2 cellular contexts compared by ENCODE assay signal in genomic region chr2:223930002-223930976, GRCh38.
A peak's percentile ranks its signal among the peaks of the same experiment; 100 is the strongest.
TF ChIP-seq lines count a peak whose summit lies in the region.

No MANE protein-coding gene starts in this region.

TF ChIP-seq in K562, 482 proteins besides CTCF, POLR2A, EP300 and RAD21 (continued from another document and continues in another):
- TF ChIP-seq MGA (IDR thresholded peaks at IDR 0.05) (0 out of 2 replicates have a peak, but pooled peaks have one; percentile 26), CREM (IDR thresholded peaks at IDR 0.05; ENCODE audit: low read depth) (peak; percentile 46; the same call in 1 of the 2 replicates), ARID4B (CRISPR knock-in tag; IDR thresholded peaks at IDR 0.05) (no peak), ZNF644 (tag; IDR thresholded peaks at IDR 0.05; ENCODE audit: low read depth) (no peak), SREBF2 (CRISPR knock-in tag; IDR thresholded peaks at IDR 0.05) (no peak), ZNF12 (CRISPR knock-in tag; IDR thresholded peaks at IDR 0.05) (no peak), CBFA2T2 (conservative IDR thresholded peaks at IDR 0.05) (no peak), PHB2 (IDR thresholded peaks at IDR 0.05; ENCODE audit: low read depth) (no peak)

TF ChIP-seq in HepG2, 621 proteins besides CTCF, POLR2A, EP300 and RAD21 (continued from another document and continues in another):
- 0 out of 2 replicates have a peak, but pooled peaks have one; percentile 78 for TF ChIP-seq ZNF414 (CRISPR knock-in tag; IDR thresholded peaks at IDR 0.05)
- no peak for TF ChIP-seq CENPX (CRISPR knock-in tag; IDR thresholded peaks at IDR 0.05)
- peak; percentile 4; the same call in 1 of the 2 replicates for TF ChIP-seq NFRKB (IDR thresholded peaks at IDR 0.05)
- peak; percentile 53; the same call in 1 of the 2 replicates for TF ChIP-seq POGK (CRISPR knock-in tag; conservative IDR thresholded peaks at IDR 0.05)
- TF ChIP-seq TFDP1 (CRISPR knock-in tag; IDR thresholded peaks at IDR 0.05; ENCODE audit: borderline replicate concordance): peak; percentile 70; the same call in 1 of the 2 replicates
- peak; percentile 87 for TF ChIP-seq FOXK1 (CRISPR knock-in tag; IDR thresholded peaks at IDR 0.05; ENCODE audit: borderline replicate concordance, low read depth)
- no peak for TF ChIP-seq NFAT5 (CRISPR knock-in tag; IDR thresholded peaks at IDR 0.05)
- peak; percentile 81; the same call in 1 of the 2 replicates for TF ChIP-seq ZNF879 (CRISPR knock-in tag; IDR thresholded peaks at IDR 0.05)
- TF ChIP-seq HOXA5 (CRISPR knock-in tag; IDR thresholded peaks at IDR 0.05): peak; percentile 82
- TF ChIP-seq ZNF614 (CRISPR knock-in tag; IDR thresholded peaks at IDR 0.05; ENCODE audit: borderline replicate concordance): 0 out of 2 replicates have a peak, but pooled peaks have one; percentile 35
- peak; percentile 72; the same call in 1 of the 2 replicates for TF ChIP-seq PRDM10 (CRISPR knock-in tag; IDR thresholded peaks at IDR 0.05; ENCODE audit: low read depth)
- TF ChIP-seq TCF7 (IDR thresholded peaks at IDR 0.05; ENCODE audit: low read depth): 0 out of 2 replicates have a peak, but pooled peaks have one; percentile 5
- peak; percentile 83 for TF ChIP-seq ZNF335 (CRISPR knock-in tag; IDR thresholded peaks at IDR 0.05)
- peak; percentile 81 for TF ChIP-seq KMT2A (CRISPR knock-in tag; IDR thresholded peaks at IDR 0.05)
- no peak for TF ChIP-seq ZNF552 (CRISPR knock-in tag; IDR thresholded peaks at IDR 0.05; ENCODE audit: borderline replicate concordance)
- TF ChIP-seq ZBTB42 (CRISPR knock-in tag; IDR thresholded peaks at IDR 0.05): 0 out of 2 replicates have a peak, but pooled peaks have one; percentile 33
- peak; percentile 48 for TF ChIP-seq CBX1 (IDR thresholded peaks at IDR 0.05; ENCODE audit: low read depth)
- peak; percentile 31; the same call in 1 of the 2 replicates for TF ChIP-seq ARID3A (IDR thresholded peaks at IDR 0.05; ENCODE audit: low read depth, low read length)
- peak; percentile 64; the same call in 1 of the 2 replicates for TF ChIP-seq GATA4 (IDR thresholded peaks at IDR 0.05; ENCODE audit: borderline replicate concordance, low read depth)
- TF ChIP-seq KDM3A (CRISPR knock-in tag; IDR thresholded peaks at IDR 0.05; ENCODE audit: low read depth): peak; percentile 27; the same call in 1 of the 2 replicates
- TF ChIP-seq MIER3 (CRISPR knock-in tag; IDR thresholded peaks at IDR 0.05; ENCODE audit: borderline replicate concordance): peak; percentile 32; the same call in 1 of the 2 replicates
- peak; percentile 98 for TF ChIP-seq ZNF441 (CRISPR knock-in tag; IDR thresholded peaks at IDR 0.05; ENCODE audit: borderline replicate concordance)
- no peak for TF ChIP-seq REST (IDR thresholded peaks at IDR 0.05; ENCODE audit: borderline replicate concordance in 1 of 2, low read depth in 1 of 2, low read length in 2 of 2)
- peak; percentile 73; the same call in 1 of the 2 replicates for TF ChIP-seq ZNF839 (CRISPR knock-in tag; IDR thresholded peaks at IDR 0.05; ENCODE audit: borderline replicate concordance)
- no peak for TF ChIP-seq GLMP (CRISPR knock-in tag; IDR thresholded peaks at IDR 0.05; ENCODE audit: borderline replicate concordance)
- TF ChIP-seq ZNF761 (CRISPR knock-in tag; conservative IDR thresholded peaks at IDR 0.05): peak; percentile 61; the same call in 1 of the 2 replicates
- TF ChIP-seq JUND (CRISPR knock-in tag; IDR thresholded peaks at IDR 0.05): peak; percentile 62; the same call in 1 of the 2 replicates
- no peak for TF ChIP-seq NFE2L2 (IDR thresholded peaks at IDR 0.05; ENCODE audit: low read length)
- peak; percentile 17; the same call in 1 of the 2 replicates for TF ChIP-seq TRIM24 (CRISPR knock-in tag; IDR thresholded peaks at IDR 0.05)
- no peak for TF ChIP-seq GMEB2 (CRISPR knock-in tag; IDR thresholded peaks at IDR 0.05; ENCODE audit: low read depth)
